ENCODE assay signal across 8 cellular contexts in genomic region chr12:56029666-56030293, GRCh38. TPM values are rescaled to one million over a fixed set of nuclear protein-coding genes. Genes with fewer than 3 reads are reported as not detected.
DNase-seq lines count a peak whose midpoint lies in the region; ATAC-seq and TF ChIP-seq lines count a peak whose summit lies in the region.

No MANE protein-coding gene starts in this region.

- peaks cover 25 to 95% (median 60%) of the 10 kb centered on the region in 4 donors for H3K4me1 Mint-ChIP-seq in CD4-positive, CD25-positive, alpha-beta regulatory T cell
- H3K4me1 Mint-ChIP-seq in activated T-cell treated with anti-CD3 and anti-CD28 coated beads, Interleukin-2, amount 50 U/mL, for 4 hours (ENCODE audit: low read depth): peaks cover 29% of the 10 kb centered on the region

- ATAC-seq in CD4-positive, CD25-positive, alpha-beta regulatory T cell (ENCODE audit: low read depth in 2 of 2): no peak
- ATAC-seq in GM19035 (IDR thresholded peaks at IDR 0.05; ENCODE audit: unreplicated experiment): peak; percentile 53
- ATAC-seq in activated T-cell treated with anti-CD3 and anti-CD28 coated beads, Interleukin-2, amount 50 U/mL, for 4 hours: peak; percentile 45 to 47
- peak in 1 of 4 donors; percentile 69 for ATAC-seq in psoas muscle
- no peak for ATAC-seq in HG02798 (IDR thresholded peaks at IDR 0.05; ENCODE audit: poor library complexity, unreplicated experiment)
- ATAC-seq in HG02763 (IDR thresholded peaks at IDR 0.05; ENCODE audit: unreplicated experiment): no peak

- H3K36me3 ChIP-seq in CD4-positive, CD25-positive, alpha-beta regulatory T cell (ENCODE audit: control insufficient read depth, insufficient read depth, low read length): peaks cover 33% of the 10 kb centered on the region
- H3K36me3 ChIP-seq in psoas muscle (ENCODE audit: insufficient read depth in 1 of 2, low read depth in 1 of 2): peaks cover 0 to 74% of the 10 kb centered on the region in 2 donors

- peak; percentile 86 for TF ChIP-seq CTCF in fibroblast of the aortic adventitia (IDR thresholded peaks at IDR 0.05; ENCODE audit: insufficient read depth, low read length)
- TF ChIP-seq CTCF in psoas muscle (IDR thresholded peaks at IDR 0.05): peak; percentile 50

- peak overlapping the region; percentile 53 for H3K27ac ChIP-seq in CD4-positive, CD25-positive, alpha-beta regulatory T cell (ENCODE audit: insufficient read depth, low read length, poor library complexity, severe bottlenecking)
- H3K27ac ChIP-seq in psoas muscle: no peak overlapping the region

- intact Hi-C loops in psoas muscle (cut with DNase I): loop anchor here in 1 of 2 donors (5.0 kb wide), 1 partner anchor 292 kb away; no protein-coding TSS in a partner anchor

- no peaks in the 10 kb centered on the region for H3K27me3 ChIP-seq in CD4-positive, CD25-positive, alpha-beta regulatory T cell (ENCODE audit: control insufficient read depth, insufficient read depth, low read length)
- H3K27me3 ChIP-seq in psoas muscle (ENCODE audit: insufficient read depth in 3 of 3, low read length in 2 of 3): no peaks in the 10 kb centered on the region

- peak overlapping the region; percentile 8 to 93 (median 28) for H3K4me3 Mint-ChIP-seq in CD4-positive, CD25-positive, alpha-beta regulatory T cell
- H3K4me3 Mint-ChIP-seq in activated T-cell treated with anti-CD3 and anti-CD28 coated beads, Interleukin-2, amount 50 U/mL, for 4 hours: no peak overlapping the region

- peak in 2 of 3 donors; percentile 19 to 72 for DNase-seq in CD4-positive, CD25-positive, alpha-beta regulatory T cell
- DNase-seq in NCI-H345 (lab: John Stamatoyannopoulos, UW) (peak; percentile 7), fibroblast of the aortic adventitia (ENCODE audit: low read depth) (peak; percentile 83), psoas muscle (no peak)
- DNase-seq in activated T-cell treated with anti-CD3 and anti-CD28 coated beads, Interleukin-2, amount 50 U/mL, for 4 hours: peak; percentile 38

- peaks cover 59% of the 10 kb centered on the region for H3K36me3 Mint-ChIP-seq in CD4-positive, CD25-positive, alpha-beta regulatory T cell
- peaks cover 43% of the 10 kb centered on the region for H3K36me3 Mint-ChIP-seq in activated T-cell treated with anti-CD3 and anti-CD28 coated beads, Interleukin-2, amount 50 U/mL, for 4 hours (ENCODE audit: insufficient read depth)

- H3K4me1 ChIP-seq in CD4-positive, CD25-positive, alpha-beta regulatory T cell (ENCODE audit: control insufficient read depth, insufficient read depth, low read length, poor library complexity, severe bottlenecking): peaks cover 78% of the 10 kb centered on the region
- H3K4me1 ChIP-seq in psoas muscle: no peaks in the 10 kb centered on the region

- H3K27me3 Mint-ChIP-seq in CD4-positive, CD25-positive, alpha-beta regulatory T cell: no peaks in the 10 kb centered on the region
- no peaks in the 10 kb centered on the region for H3K27me3 Mint-ChIP-seq in activated T-cell treated with anti-CD3 and anti-CD28 coated beads, Interleukin-2, amount 50 U/mL, for 4 hours (ENCODE audit: low read depth)

- WGBS in psoas muscle, 3 donors: 76 to 89% (median 83%) methylated on average over 6 of the region's 6 CpGs

- H3K9me3 ChIP-seq in CD4-positive, CD25-positive, alpha-beta regulatory T cell (ENCODE audit: control insufficient read depth in 2 of 2, low read length in 2 of 2): no peaks in the 10 kb centered on the region
- H3K9me3 ChIP-seq in psoas muscle: no peaks in the 10 kb centered on the region

- H3K4me3 ChIP-seq in CD4-positive, CD25-positive, alpha-beta regulatory T cell (ENCODE audit: low read depth, low read length): no peak overlapping the region
- H3K4me3 ChIP-seq in fibroblast of the aortic adventitia (ENCODE audit: low read depth, low read length): no peak overlapping the region
- H3K4me3 ChIP-seq in psoas muscle: no peak overlapping the region

- H3K9me3 Mint-ChIP-seq in CD4-positive, CD25-positive, alpha-beta regulatory T cell: no peaks in the 10 kb centered on the region
- H3K9me3 Mint-ChIP-seq in activated T-cell treated with anti-CD3 and anti-CD28 coated beads, Interleukin-2, amount 50 U/mL, for 4 hours: no peaks in the 10 kb centered on the region

- H3K27ac Mint-ChIP-seq in CD4-positive, CD25-positive, alpha-beta regulatory T cell: peak overlapping the region; percentile 91 to 94 (median 93)

RNA-seq across cellular contexts. Expression of gene IKZF4, which starts 8.9 kb away (rescaled TPM):
- 22.3 TPM for total RNA-seq in CD4-positive, CD25-positive, alpha-beta regulatory T cell
- 1 to 10 TPM; 5.8 to 8.1 (median 6.4) TPM for polyA plus RNA-seq in CD4-positive, CD25-positive, alpha-beta regulatory T cell
- 10 to 100 TPM in 2 of 3 donors, 1 to 10 TPM in 1; 9.4 to 14.6 (median 10.5) TPM for total RNA-seq in activated T-cell treated with anti-CD3 and anti-CD28 coated beads, Interleukin-2, amount 50 U/mL, for 4 hours
- total RNA-seq in fibroblast of the aortic adventitia (ENCODE audit: low replicate concordance) (0.65 and 3.4 TPM in 2 replicates), psoas muscle (1 to 10 TPM; 5.9 to 8.2 (median 8.1) TPM)
- polyA plus RNA-seq in psoas muscle: 1 to 10 TPM; 1.6 to 5.2 (median 2.3) TPM

RNA-seq across cellular contexts. Expression of gene RPS26, which starts 11.9 kb away (rescaled TPM):
- 26.3 TPM for total RNA-seq in CD4-positive, CD25-positive, alpha-beta regulatory T cell
- 1,000 to 10,000 TPM in 1 of 4 donors, 100 to 1,000 TPM in 3; 288 to 1,151 (median 836) TPM for polyA plus RNA-seq in CD4-positive, CD25-positive, alpha-beta regulatory T cell
- 100 to 1,000 TPM in 2 of 3 donors, 10 to 100 TPM in 1; 73.1 to 118 (median 110) TPM for total RNA-seq in activated T-cell treated with anti-CD3 and anti-CD28 coated beads, Interleukin-2, amount 50 U/mL, for 4 hours
- total RNA-seq in fibroblast of the aortic adventitia (ENCODE audit: low replicate concordance) (321 and 893 TPM in 2 replicates), psoas muscle (10 to 100 TPM; 16.6 to 49.8 (median 23.6) TPM)
- 1,000 to 10,000 TPM in 1 of 3 donors, 100 to 1,000 TPM in 2; 712 to 1,360 (median 853) TPM for polyA plus RNA-seq in psoas muscle

RNA-seq across cellular contexts. Expression of gene SUOX, which starts 32.7 kb away (rescaled TPM):
- 6.9 TPM for total RNA-seq in CD4-positive, CD25-positive, alpha-beta regulatory T cell
- polyA plus RNA-seq in CD4-positive, CD25-positive, alpha-beta regulatory T cell: 10 to 100 TPM in 1 of 4 donors, 1 to 10 TPM in 3; 2.2 to 10.3 (median 5.9) TPM
- 1 to 10 TPM in 2 of 3 donors, under 1 TPM in 1; 0.68 to 1.3 (median 1.2) TPM for total RNA-seq in activated T-cell treated with anti-CD3 and anti-CD28 coated beads, Interleukin-2, amount 50 U/mL, for 4 hours
- total RNA-seq in fibroblast of the aortic adventitia (ENCODE audit: low replicate concordance) (20.4 and 40.4 TPM in 2 replicates), psoas muscle (10 to 100 TPM; 12.1 to 24.6 (median 15.6) TPM)
- 10 to 100 TPM; 13.8 to 25.5 (median 15.5) TPM for polyA plus RNA-seq in psoas muscle

RNA-seq across cellular contexts. Expression of gene ERBB3, which starts 50.2 kb away (rescaled TPM):
- total RNA-seq in CD4-positive, CD25-positive, alpha-beta regulatory T cell: 0.69 TPM
- polyA plus RNA-seq in CD4-positive, CD25-positive, alpha-beta regulatory T cell: under 1 TPM; 0.14 to 1.00 (median 0.56) TPM
- total RNA-seq in activated T-cell treated with anti-CD3 and anti-CD28 coated beads, Interleukin-2, amount 50 U/mL, for 4 hours: 1 to 10 TPM in 1 of 3 donors, under 1 TPM in 2; 0.48 to 1.6 (median 0.63) TPM
- total RNA-seq in fibroblast of the aortic adventitia (ENCODE audit: low replicate concordance) (1.2 and 1.5 TPM in 2 replicates), psoas muscle (1 to 10 TPM in 2 of 4 donors, under 1 TPM in 2; 0.71 to 3.9 (median 1.3) TPM)
- polyA plus RNA-seq in psoas muscle: under 1 TPM; 0.13 to 0.26 (median 0.26) TPM

RNA-seq across cellular contexts. Expression of gene RAB5B, which starts 55.9 kb away (rescaled TPM):
- 60.8 TPM for total RNA-seq in CD4-positive, CD25-positive, alpha-beta regulatory T cell
- polyA plus RNA-seq in CD4-positive, CD25-positive, alpha-beta regulatory T cell: 10 to 100 TPM; 66.8 to 73.4 (median 68.3) TPM
- 10 to 100 TPM; 18.5 to 27.5 (median 22.6) TPM for total RNA-seq in activated T-cell treated with anti-CD3 and anti-CD28 coated beads, Interleukin-2, amount 50 U/mL, for 4 hours
- total RNA-seq in fibroblast of the aortic adventitia (ENCODE audit: low replicate concordance): 47.8 and 75.2 TPM in 2 replicates
- total RNA-seq in psoas muscle: 100 to 1,000 TPM in 2 of 4 donors, 10 to 100 TPM in 2; 92.8 to 107 (median 103) TPM
- 10 to 100 TPM; 36.8 to 83.6 (median 52.1) TPM for polyA plus RNA-seq in psoas muscle

Comparison
In these comparisons a context has a peak if more than half of its experiments do, and no peak if none do; other contexts are left out.
1. ATAC-seq: peak in GM19035 (single experiment) and activated T-cell treated with anti-CD3 and anti-CD28 coated beads, Interleukin-2, amount 50 U/mL, for 4 hours (2 of 2); none in CD4-positive, CD25-positive, alpha-beta regulatory T cell (0 of 2), HG02798 (single experiment) and HG02763 (single experiment).
2. DNase-seq: peak in CD4-positive, CD25-positive, alpha-beta regulatory T cell (2 of 3), NCI-H345 (single experiment), activated T-cell treated with anti-CD3 and anti-CD28 coated beads, Interleukin-2, amount 50 U/mL, for 4 hours (single experiment) and fibroblast of the aortic adventitia (single experiment); none in psoas muscle (0 of 2).